ENCODE assay signal across 8 cellular contexts in the genomic region with DNA sequence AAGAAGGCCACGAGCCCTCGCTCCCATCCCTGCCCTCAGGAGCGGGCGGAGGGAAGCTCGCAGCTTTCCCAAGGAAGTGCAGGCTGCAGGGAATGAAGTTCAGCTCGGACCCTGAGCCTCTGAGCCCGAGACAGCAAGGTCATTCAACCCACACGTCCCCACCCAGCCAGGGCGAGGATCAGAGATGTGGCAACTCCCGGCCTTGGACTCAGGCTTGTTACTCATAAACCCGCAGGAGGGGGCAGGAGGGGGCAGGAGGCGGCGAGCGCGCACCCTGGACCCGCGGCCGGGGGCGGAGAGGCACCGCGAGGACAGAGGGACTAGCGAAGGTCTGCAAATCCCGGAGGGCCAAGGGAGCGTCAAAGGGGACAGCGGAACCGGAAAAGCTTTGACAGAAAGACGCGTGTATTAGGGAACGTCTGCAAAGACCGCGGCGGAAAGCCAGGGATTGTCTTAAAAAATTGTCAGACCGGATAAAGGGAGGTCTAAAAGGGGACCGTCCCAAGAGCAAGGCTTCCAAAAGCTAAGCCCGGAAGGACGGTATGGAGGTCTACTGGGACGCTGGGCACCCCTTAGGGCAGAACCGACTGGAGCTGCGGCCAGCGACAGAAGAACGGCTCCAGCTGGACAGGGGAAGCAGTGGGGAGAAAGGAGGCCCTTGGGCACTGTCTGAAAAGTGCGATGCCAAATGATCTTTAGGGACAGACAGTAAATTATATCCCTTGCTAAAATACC. TPM values are rescaled to one million over a fixed set of nuclear protein-coding genes. Genes with fewer than 3 reads are reported as not detected.
DNase-seq lines count a peak whose midpoint lies in the region; ATAC-seq, FAIRE-seq and TF ChIP-seq lines count a peak whose summit lies in the region.

No MANE protein-coding gene starts in this region.

- peak; percentile 13 for TF ChIP-seq POLR2A in breast epithelium (IDR thresholded peaks at IDR 0.05)

- H3K27me3 ChIP-seq in breast epithelium (no peaks in the 10 kb centered on the region), small intestine (ENCODE audit: control insufficient read depth in 2 of 2, insufficient read depth in 2 of 2, low read length in 2 of 2) (no peaks in the 10 kb centered on the region)

- H3K36me3 ChIP-seq in breast epithelium (no peaks in the 10 kb centered on the region), small intestine (ENCODE audit: control insufficient read depth in 2 of 2, insufficient read depth in 2 of 2, low read length in 2 of 2) (peaks cover 0 to 3% of the 10 kb centered on the region in 2 donors)

- TF ChIP-seq CTCF in VCaP (conservative IDR thresholded peaks at IDR 0.05) = no peak
- no peak for TF ChIP-seq CTCF in breast epithelium (IDR thresholded peaks at IDR 0.05)

- peak; percentile 34 for ATAC-seq in HG03066 (IDR thresholded peaks at IDR 0.05; ENCODE audit: low read depth, unreplicated experiment)

- H3K4me1 ChIP-seq in breast epithelium (peaks cover 4 to 14% of the 10 kb centered on the region in 2 donors), small intestine (ENCODE audit: control insufficient read depth in 2 of 2, insufficient read depth in 1 of 2, low read depth in 1 of 2, low read length in 1 of 2) (peaks cover 0 to 13% of the 10 kb centered on the region in 2 donors)

- peak; percentile 85 for DNase-seq in NK-92 treated with Interleukin-12 subunit alpha and Interleukin-12 subunit beta, amount 100 ng/mL, for 24 hours (lab: John Stamatoyannopoulos, UW)
- DNase-seq in NK-92 (lab: John Stamatoyannopoulos, UW; ENCODE audit: unreplicated experiment) (no peak), NCI-H2171 (lab: John Stamatoyannopoulos, UW) (peak; percentile 65), breast epithelium (ENCODE audit: low spot score in 2 of 2) (peak; percentile 77 to 79), iPS-NIHi7 (ENCODE audit: extremely low spot score) (peak; percentile 78), small intestine (peak; percentile 99)

- H3K9me3 ChIP-seq in breast epithelium (no peaks in the 10 kb centered on the region), small intestine (ENCODE audit: control insufficient read depth, low read depth) (no peaks in the 10 kb centered on the region)

- peak overlapping the region; percentile 64 to 74 (median 74) for H3K4me3 ChIP-seq in breast epithelium
- H3K4me3 ChIP-seq in small intestine (ENCODE audit: low read depth in 1 of 2, low read length in 2 of 2) = peak overlapping the region; percentile 50 to 52

- peak overlapping the region; percentile 95 for H3K27ac ChIP-seq in VCaP
- H3K27ac ChIP-seq in breast epithelium = peak overlapping the region; percentile 98 to 99
- peak overlapping the region; percentile 87 to 100 for H3K27ac ChIP-seq in small intestine (ENCODE audit: low read depth in 1 of 2, low read length in 1 of 2)

- intact Hi-C loops in breast epithelium (cut with DNase I; ENCODE audit: low total_unique reads) = no loop called here

- 0% methylated on average over 41 to 42 of the region's 42 CpGs for WGBS in small intestine, 3 donors

- no peak for FAIRE-seq in small intestine (lab: Jason Lieb, UNC)

RNA-seq across cellular contexts. Expression of gene DCAF11, which starts 0.6 kb away (rescaled TPM):
- 10 to 100 TPM; 78.6 to 81.6 (median 80.9) TPM for total RNA-seq in breast epithelium
- polyA plus RNA-seq in small intestine = 100 to 1,000 TPM in 1 of 3 donors, 10 to 100 TPM in 2; 72.1 to 122 (median 76.3) TPM

RNA-seq across cellular contexts. Expression of gene NRL, which starts 0.8 kb away (rescaled TPM):
- 1 to 10 TPM; 2.1 to 5.6 (median 2.5) TPM for total RNA-seq in breast epithelium
- polyA plus RNA-seq in small intestine = 1 to 10 TPM; 2.4 to 4.0 (median 2.9) TPM

RNA-seq across cellular contexts. Expression of gene FITM1, which starts 16.5 kb away (rescaled TPM):
- 1 to 10 TPM; 1.2 to 2.6 (median 1.6) TPM for total RNA-seq in breast epithelium
- 1 to 10 TPM; 2.4 to 5.8 (median 5.1) TPM for polyA plus RNA-seq in small intestine

RNA-seq across cellular contexts. Expression of gene PCK2, which starts 19.9 kb away (rescaled TPM):
- total RNA-seq in breast epithelium = 10 to 100 TPM; 20.5 to 51.5 (median 24.3) TPM
- 100 to 1,000 TPM; 227 to 870 (median 380) TPM for polyA plus RNA-seq in small intestine

RNA-seq across cellular contexts. Expression of gene PSME1, which starts 22.0 kb away (rescaled TPM):
- 100 to 1,000 TPM in 2 of 3 donors, 10 to 100 TPM in 1; 91.1 to 151 (median 135) TPM for total RNA-seq in breast epithelium
- 100 to 1,000 TPM; 431 to 576 (median 503) TPM for polyA plus RNA-seq in small intestine
